Comparison of ENCODE assay signal across 16 cellular contexts in the genomic region with DNA sequence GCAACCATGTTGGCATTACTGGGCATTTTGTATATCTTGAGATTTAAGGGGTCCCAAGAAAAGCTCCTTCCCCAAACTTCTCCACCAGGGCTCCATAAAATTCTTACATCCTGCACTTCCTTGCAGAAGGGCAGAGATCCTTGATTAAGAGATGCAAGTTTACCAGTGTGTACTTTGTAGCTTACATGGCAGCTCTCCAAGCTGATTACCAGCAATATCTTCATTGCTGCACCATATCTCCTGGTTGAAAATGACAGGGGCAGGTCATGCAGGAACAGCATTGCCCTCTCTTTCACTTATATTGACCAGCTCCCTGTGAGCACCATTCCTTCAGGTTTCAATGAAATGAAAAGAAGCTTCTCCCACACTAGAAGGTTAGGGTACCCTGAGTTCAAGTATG.
A peak's percentile ranks its signal among the peaks of the same experiment; 100 is the strongest.
DNase-seq lines count a peak whose midpoint lies in the region; ATAC-seq, FAIRE-seq and TF ChIP-seq lines count a peak whose summit lies in the region.
"Had no signal": no experiment of that assay in that cellular context is flagged by ENCODE, and none has a peak within 500 bp of the region (broad histone marks: within the 10 kb centered on the region; RNA-seq: fewer than 3 reads in every experiment).

No MANE protein-coding gene starts in this region.

- no peak overlapping the region for H3K9ac ChIP-seq in HepG2 (ENCODE audit: insufficient read depth, low read depth, low read length)
- H3K9ac ChIP-seq: BLaER1 treated with 17β-estradiol and CSF1 and Interleukin-3, amounts not matched to agents 10 nM and 100 nM; GM23248 had no signal

- DNase-seq in HepG2 (ENCODE audit: low spot score) (no peak), substantia nigra (lab: John Stamatoyannopoulos, UW) (no peak), nephron progenitor cell (no peak), NCI-H146 (lab: John Stamatoyannopoulos, UW) (no peak)
- DNase-seq: 8988T; AML-193; CD4-positive, CD25-positive, alpha-beta regulatory T cell; DMS53; GM23248 had no signal

- peaks cover 14% of the 10 kb centered on the region for H3K36me3 Mint-ChIP-seq in nephron progenitor cell (ENCODE audit: low read depth)
- H3K36me3 Mint-ChIP-seq: CD4-positive, CD25-positive, alpha-beta regulatory T cell had no signal

- H3K4me3 ChIP-seq in DOHH2 (ENCODE audit: low read length): no peak overlapping the region
- H3K4me3 ChIP-seq in HepG2 (replicated peaks in 1 of 3; ENCODE audit: insufficient read depth in 1 of 3, low read depth in 2 of 3, low read length in 3 of 3): no peak overlapping the region
- H3K4me3 ChIP-seq: BLaER1 treated with 17β-estradiol and CSF1 and Interleukin-3, amounts not matched to agents 10 nM and 100 nM; GM23248 had no signal

- TF ChIP-seq RAD21 in HepG2 (CRISPR knock-in tag; IDR thresholded peaks at IDR 0.05): no peak

- H3K79me2 ChIP-seq in DOHH2 (ENCODE audit: control insufficient read depth, low read length) (no peaks in the 10 kb centered on the region), HepG2 (ENCODE audit: insufficient read depth, low read length) (no peaks in the 10 kb centered on the region)

- POLR2A ChIA-PET in HepG2 (lab: Yijun Ruan, JAX): interaction anchor here (1.5 to 2.6 kb wide), 3 partner anchors 15 to 24 kb away, joined by 5 to 14 read pairs (median 8); no protein-coding TSS in a partner anchor

- TF ChIP-seq CTCF in DOHH2 (IDR thresholded peaks at IDR 0.05; ENCODE audit: low read depth, low read length, poor library complexity, severe bottlenecking) (no peak), HepG2 (CRISPR knock-in tag; IDR thresholded peaks at IDR 0.05) (no peak), nephron progenitor cell (IDR thresholded peaks at IDR 0.05) (no peak)

- H3K4me2 ChIP-seq in DOHH2 (ENCODE audit: low read length) (no peak overlapping the region), HepG2 (ENCODE audit: low read depth, low read length) (no peak overlapping the region)

- H3K9me3 ChIP-seq in DOHH2 (ENCODE audit: control insufficient read depth, insufficient read depth, low read length) (peaks cover 30% of the 10 kb centered on the region), HepG2 (ENCODE audit: low read length) (peaks cover 11% of the 10 kb centered on the region)

- H3K27ac Mint-ChIP-seq in nephron progenitor cell: no peak overlapping the region
- H3K27ac Mint-ChIP-seq: CD4-positive, CD25-positive, alpha-beta regulatory T cell had no signal

- ATAC-seq in HepG2 (no peak), HG03354 (IDR thresholded peaks at IDR 0.05; ENCODE audit: poor library complexity, severe bottlenecking, unreplicated experiment) (no peak)
- ATAC-seq: HCT116 had no signal

- H3K4me3 Mint-ChIP-seq in nephron progenitor cell: no peak overlapping the region
- H3K4me3 Mint-ChIP-seq: CD4-positive, CD25-positive, alpha-beta regulatory T cell had no signal

- H3F3A ChIP-seq in DOHH2 (ENCODE audit: control insufficient read depth, insufficient read depth): peaks cover 19% of the 10 kb centered on the region

- in situ Hi-C loops in HepG2 (cut with HindIII; ENCODE audit: extremely low pct_ligation_motif_present, low pct_unique_long_range_greater_than_20kb): no loop called here

- CTCF ChIA-PET in HepG2 (lab: Yijun Ruan, JAX; ENCODE audit: low intra/inter-chr PET ratio, low total read pairs): no interaction called here

- no peaks in the 10 kb centered on the region for H4K20me1 ChIP-seq in DOHH2 (ENCODE audit: control insufficient read depth, insufficient read depth, low read depth, low read length)
- H4K20me1 ChIP-seq in HepG2 (ENCODE audit: insufficient read depth, low read length): no peaks in the 10 kb centered on the region
- H4K20me1 ChIP-seq: BLaER1 treated with 17β-estradiol and CSF1 and Interleukin-3, amounts not matched to agents 10 nM and 100 nM had no signal

- H2AFZ ChIP-seq in HepG2 (ENCODE audit: low read length): no peak overlapping the region
- H2AFZ ChIP-seq: GM23248 had no signal

- H3K36me3 ChIP-seq in DOHH2 (ENCODE audit: control insufficient read depth, low read length) (peaks cover 22% of the 10 kb centered on the region), HepG2 (replicated peaks in 1 of 2; ENCODE audit: control insufficient read depth in 1 of 2, insufficient read depth in 2 of 2, low read length in 2 of 2) (no peaks in the 10 kb centered on the region)

- peaks cover 21% of the 10 kb centered on the region for H3K9me3 Mint-ChIP-seq in nephron progenitor cell

- H3K9me2 ChIP-seq in DOHH2 (replicated peaks; ENCODE audit: control insufficient read depth, low read length): no peaks in the 10 kb centered on the region

- H3K27me3 Mint-ChIP-seq in nephron progenitor cell (ENCODE audit: low read depth, poor library complexity): no peaks in the 10 kb centered on the region
- H3K27me3 Mint-ChIP-seq: CD4-positive, CD25-positive, alpha-beta regulatory T cell had no signal

- no peak for TF ChIP-seq EP300 in HepG2 (IDR thresholded peaks at IDR 0.05; ENCODE audit: low read depth in 2 of 2, low read length in 2 of 2)
- no peak for TF ChIP-seq EP300 in HepG2 (CRISPR knock-in tag; IDR thresholded peaks at IDR 0.05; ENCODE audit: borderline replicate concordance)

- intact Hi-C loops in HepG2 (cut with micrococcal nuclease; ENCODE audit: unreplicated experiment): no loop called here

- no TSS peak for BruUV-seq in HepG2 (replicated peaks; lab: Mats Ljungman, UMichigan)

- TF ChIP-seq POLR2A in HepG2 (IDR thresholded peaks at IDR 0.05; ENCODE audit: insufficient read depth in 1 of 2, low read depth in 2 of 2, low read length in 2 of 2): no peak

- peak overlapping the region; percentile 96 for H3K27ac ChIP-seq in DOHH2 (ENCODE audit: low read depth, low read length)
- H3K27ac ChIP-seq in cingulate gyrus (ENCODE audit: low read depth, low read length): peak overlapping the region; percentile 97
- peak overlapping the region; percentile 20 for H3K27ac ChIP-seq in HepG2 (ENCODE audit: extremely low read length, insufficient read depth, low read length)
- peak overlapping the region; percentile 92 for H3K27ac ChIP-seq in substantia nigra (ENCODE audit: low read depth, low read length, poor library complexity, severe bottlenecking)
- H3K27ac ChIP-seq: BLaER1 treated with 17β-estradiol and CSF1 and Interleukin-3, amounts not matched to agents 10 nM and 100 nM; GM23248 had no signal

- no peak for FAIRE-seq in HepG2 (lab: Jason Lieb, UNC)
- FAIRE-seq: GM18507, H54 had no signal

- peaks cover 26% of the 10 kb centered on the region for H3K4me1 Mint-ChIP-seq in nephron progenitor cell
- H3K4me1 Mint-ChIP-seq: CD4-positive, CD25-positive, alpha-beta regulatory T cell had no signal

- H3K27me3 ChIP-seq in DOHH2 (ENCODE audit: control insufficient read depth, low read length) (no peaks in the 10 kb centered on the region), HepG2 (ENCODE audit: control insufficient read depth in 1 of 2, insufficient read depth in 2 of 2, low read length in 2 of 2) (no peaks in the 10 kb centered on the region)
- H3K27me3 ChIP-seq: BLaER1 treated with 17β-estradiol and CSF1 and Interleukin-3, amounts not matched to agents 10 nM and 100 nM had no signal

- H3K4me1 ChIP-seq in DOHH2 (ENCODE audit: control insufficient read depth, low read length) (peaks cover 94% of the 10 kb centered on the region), HepG2 (ENCODE audit: insufficient read depth, low read length) (peaks cover 100% of the 10 kb centered on the region)

TF ChIP-seq in HepG2, 621 proteins besides CTCF, POLR2A, EP300 and RAD21 (continues in another document):
- TF ChIP-seq, protein P1, sequence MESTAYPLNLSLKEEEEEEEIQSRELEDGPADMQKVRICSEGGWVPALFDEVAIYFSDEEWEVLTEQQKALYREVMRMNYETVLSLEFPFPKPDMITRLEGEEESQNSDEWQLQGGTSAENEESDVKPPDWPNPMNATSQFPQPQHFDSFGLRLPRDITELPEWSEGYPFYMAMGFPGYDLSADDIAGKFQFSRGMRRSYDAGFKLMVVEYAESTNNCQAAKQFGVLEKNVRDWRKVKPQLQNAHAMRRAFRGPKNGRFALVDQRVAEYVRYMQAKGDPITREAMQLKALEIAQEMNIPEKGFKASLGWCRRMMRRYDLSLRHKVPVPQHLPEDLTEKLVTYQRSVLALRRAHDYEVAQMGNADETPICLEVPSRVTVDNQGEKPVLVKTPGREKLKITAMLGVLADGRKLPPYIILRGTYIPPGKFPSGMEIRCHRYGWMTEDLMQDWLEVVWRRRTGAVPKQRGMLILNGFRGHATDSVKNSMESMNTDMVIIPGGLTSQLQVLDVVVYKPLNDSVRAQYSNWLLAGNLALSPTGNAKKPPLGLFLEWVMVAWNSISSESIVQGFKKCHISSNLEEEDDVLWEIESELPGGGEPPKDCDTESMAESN (CRISPR knock-in tag; conservative IDR thresholded peaks at IDR 0.05): no peak

Comparison
In these comparisons a context has a peak if more than half of its experiments do, and no peak if none do; other contexts are left out.
1. H3K27ac ChIP-seq: peak in every context shown above with its lines; median percentile 97 in cingulate gyrus; 96 in DOHH2; 92 in substantia nigra; 20 in HepG2.